In the genomic region with DNA sequence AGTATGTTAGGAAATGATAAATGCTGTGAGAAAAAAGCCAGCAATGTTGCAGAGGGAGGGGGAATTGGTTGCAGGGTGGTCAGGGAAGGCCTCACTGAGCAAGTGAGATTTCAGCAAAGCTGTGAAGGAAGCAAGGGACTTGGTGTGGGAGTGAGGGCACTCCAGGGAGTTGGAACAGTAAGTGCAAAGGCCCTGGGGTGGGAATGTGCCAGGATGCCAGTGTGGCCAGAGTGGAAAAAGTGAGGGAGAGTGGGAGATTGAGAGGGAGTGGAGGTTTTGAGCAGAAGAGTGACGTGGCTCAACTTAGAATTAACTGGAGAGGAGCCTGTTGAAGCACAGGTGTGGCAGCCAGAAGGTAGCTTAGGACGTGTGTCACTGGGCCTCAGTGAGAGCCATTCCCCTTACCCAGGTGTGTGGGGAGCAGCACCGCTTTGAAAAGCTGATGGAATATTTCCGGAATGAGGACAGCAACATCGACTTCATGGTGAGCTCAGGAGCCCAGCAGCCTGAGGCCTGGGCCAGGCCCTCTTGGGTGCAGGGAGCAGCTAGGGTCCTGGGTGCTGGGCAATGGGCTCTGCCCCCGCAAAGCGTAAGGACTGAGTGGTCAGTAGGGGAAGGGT, we compare ENCODE assay signal across 23 cellular contexts. TPM values are rescaled to one million over a fixed set of nuclear protein-coding genes. Genes with fewer than 3 reads are reported as not detected.
A peak's percentile ranks its signal among the peaks of the same experiment; 100 is the strongest.
DNase-seq lines count a peak whose midpoint lies in the region; ATAC-seq and TF ChIP-seq lines count a peak whose summit lies in the region.
"Had no signal": no experiment of that assay in that cellular context is flagged by ENCODE, and none has a peak within 500 bp of the region (broad histone marks: within the 10 kb centered on the region; RNA-seq: fewer than 3 reads in every experiment).

No MANE protein-coding gene starts in this region.

- no peak for TF ChIP-seq CTCF in activated CD8-positive, alpha-beta T cell treated with anti-CD3 and anti-CD28 coated beads for 36 hours (IDR thresholded peaks at IDR 0.05)
- TF ChIP-seq CTCF in endothelial cell (IDR thresholded peaks at IDR 0.05; ENCODE audit: unreplicated experiment): no peak

- intact Hi-C loops in activated CD8-positive, alpha-beta T cell treated with anti-CD3 and anti-CD28 coated beads for 36 hours (cut with micrococcal nuclease): no loop called here

- H3K4me1 Mint-ChIP-seq in activated naive CD4-positive, alpha-beta T cell treated with anti-CD3 and anti-CD28 coated beads, Interleukin-2, amount 10 ng/mL, durations not matched to agents 7 days and 5 days: peaks cover 35% of the 10 kb centered on the region
- H3K4me1 Mint-ChIP-seq in activated CD8-positive, alpha-beta T cell treated with anti-CD3 and anti-CD28 coated beads for 36 hours (ENCODE audit: low read depth): peaks cover 38% of the 10 kb centered on the region
- peaks cover 28% of the 10 kb centered on the region for H3K4me1 Mint-ChIP-seq in endothelial cell (ENCODE audit: unreplicated experiment)
- peaks cover 32 to 61% of the 10 kb centered on the region in 2 donors for H3K4me1 Mint-ChIP-seq in stimulated activated naive B cell treated with anti-CD40 and anti-IgM and Interleukin-4, amounts not matched to agents 10 μg/mL and 1 μg/mL and 100 μg/mL, for 72 hours

- no peak overlapping the region for H3K4me3 Mint-ChIP-seq in activated naive CD4-positive, alpha-beta T cell treated with anti-CD3 and anti-CD28 coated beads, Interleukin-2, amount 10 ng/mL, durations not matched to agents 7 days and 5 days
- H3K4me3 Mint-ChIP-seq in activated CD8-positive, alpha-beta T cell treated with anti-CD3 and anti-CD28 coated beads for 36 hours: no peak overlapping the region
- peak overlapping the region; percentile 0 for H3K4me3 Mint-ChIP-seq in endothelial cell (ENCODE audit: unreplicated experiment)
- H3K4me3 Mint-ChIP-seq in stimulated activated naive B cell treated with anti-CD40 and anti-IgM and Interleukin-4, amounts not matched to agents 10 μg/mL and 1 μg/mL and 100 μg/mL, for 72 hours: no peak overlapping the region

- POLR2A ChIA-PET in activated CD8-positive, alpha-beta T cell treated with anti-CD3 and anti-CD28 coated beads for 36 hours (lab: Charles Lee): interaction anchor here (23.2 kb wide), 1 partner anchor 15 kb away, joined by 399 read pairs; a partner anchor contains a TSS

- no peak for ATAC-seq in activated CD8-positive, alpha-beta T cell treated with anti-CD3 and anti-CD28 coated beads for 36 hours
- ATAC-seq in stimulated activated naive B cell treated with anti-CD40 and anti-IgM and Interleukin-4, amounts not matched to agents 10 μg/mL and 1 μg/mL and 100 μg/mL, for 72 hours (replicated peaks): no peak
- ATAC-seq in GM18498 (IDR thresholded peaks at IDR 0.05; ENCODE audit: unreplicated experiment): no peak
- ATAC-seq: body of pancreas, gastrocnemius medialis, left colon, right cardiac atrium had no signal

- H3K27ac Mint-ChIP-seq in activated naive CD4-positive, alpha-beta T cell treated with anti-CD3 and anti-CD28 coated beads, Interleukin-2, amount 10 ng/mL, durations not matched to agents 7 days and 5 days: peak overlapping the region; percentile 28
- H3K27ac Mint-ChIP-seq in activated CD8-positive, alpha-beta T cell treated with anti-CD3 and anti-CD28 coated beads for 36 hours: peak overlapping the region; percentile 55
- H3K27ac Mint-ChIP-seq in endothelial cell (ENCODE audit: unreplicated experiment): no peak overlapping the region
- H3K27ac Mint-ChIP-seq in stimulated activated naive B cell treated with anti-CD40 and anti-IgM and Interleukin-4, amounts not matched to agents 10 μg/mL and 1 μg/mL and 100 μg/mL, for 72 hours: peak overlapping the region; percentile 86

- H3K36me3 Mint-ChIP-seq in activated naive CD4-positive, alpha-beta T cell treated with anti-CD3 and anti-CD28 coated beads, Interleukin-2, amount 10 ng/mL, durations not matched to agents 7 days and 5 days: peaks cover 65% of the 10 kb centered on the region
- peaks cover 77% of the 10 kb centered on the region for H3K36me3 Mint-ChIP-seq in activated CD8-positive, alpha-beta T cell treated with anti-CD3 and anti-CD28 coated beads for 36 hours (ENCODE audit: low read depth)
- peaks cover 8% of the 10 kb centered on the region for H3K36me3 Mint-ChIP-seq in endothelial cell (ENCODE audit: low read depth, unreplicated experiment)
- H3K36me3 Mint-ChIP-seq in stimulated activated naive B cell treated with anti-CD40 and anti-IgM and Interleukin-4, amounts not matched to agents 10 μg/mL and 1 μg/mL and 100 μg/mL, for 72 hours: peaks cover 67 to 70% of the 10 kb centered on the region in 2 donors

- H3K27me3 Mint-ChIP-seq in activated naive CD4-positive, alpha-beta T cell treated with anti-CD3 and anti-CD28 coated beads, Interleukin-2, amount 10 ng/mL, durations not matched to agents 7 days and 5 days: no peaks in the 10 kb centered on the region
- no peaks in the 10 kb centered on the region for H3K27me3 Mint-ChIP-seq in activated CD8-positive, alpha-beta T cell treated with anti-CD3 and anti-CD28 coated beads for 36 hours
- peaks cover 9% of the 10 kb centered on the region for H3K27me3 Mint-ChIP-seq in endothelial cell (ENCODE audit: unreplicated experiment)
- no peaks in the 10 kb centered on the region for H3K27me3 Mint-ChIP-seq in stimulated activated naive B cell treated with anti-CD40 and anti-IgM and Interleukin-4, amounts not matched to agents 10 μg/mL and 1 μg/mL and 100 μg/mL, for 72 hours

- no peaks in the 10 kb centered on the region for H3K9me3 Mint-ChIP-seq in activated naive CD4-positive, alpha-beta T cell treated with anti-CD3 and anti-CD28 coated beads, Interleukin-2, amount 10 ng/mL, durations not matched to agents 7 days and 5 days
- no peaks in the 10 kb centered on the region for H3K9me3 Mint-ChIP-seq in activated CD8-positive, alpha-beta T cell treated with anti-CD3 and anti-CD28 coated beads for 36 hours
- no peaks in the 10 kb centered on the region for H3K9me3 Mint-ChIP-seq in endothelial cell (ENCODE audit: unreplicated experiment)
- no peaks in the 10 kb centered on the region for H3K9me3 Mint-ChIP-seq in stimulated activated naive B cell treated with anti-CD40 and anti-IgM and Interleukin-4, amounts not matched to agents 10 μg/mL and 1 μg/mL and 100 μg/mL, for 72 hours

- CTCF ChIA-PET in activated naive CD4-positive, alpha-beta T cell treated with anti-CD3 and anti-CD28 coated beads, Interleukin-2, amount 10 ng/mL, durations not matched to agents 7 days and 5 days (lab: Charles Lee): interaction anchor here (1.3 to 3.8 kb wide), 2 partner anchors 19 to 103 kb away, joined by 3 to 21 read pairs; a partner anchor contains a TSS
- CTCF ChIA-PET in activated CD8-positive, alpha-beta T cell treated with anti-CD3 and anti-CD28 coated beads for 36 hours (lab: Charles Lee): interaction anchor here (1.1 to 14.5 kb wide), 4 partner anchors 16 to 142 kb away, joined by 3 to 406 read pairs (median 3); a partner anchor contains a TSS

- DNase-seq in activated naive CD4-positive, alpha-beta T cell treated with anti-CD3 and anti-CD28 coated beads, Interleukin-2, amount 10 ng/mL, durations not matched to agents 7 days and 5 days: no peak
- DNase-seq in activated naive CD4-positive, alpha-beta T cell (lab: John Stamatoyannopoulos, UW): no peak
- DNase-seq in activated CD8-positive, alpha-beta T cell treated with anti-CD3 and anti-CD28 coated beads for 36 hours: no peak
- DNase-seq in endothelial cell (ENCODE audit: low spot score) (no peak), inferior parietal cortex (ENCODE audit: extremely low spot score) (no peak), NCI-H510A (lab: John Stamatoyannopoulos, UW) (no peak)
- DNase-seq in stimulated activated naive B cell treated with anti-CD40 and anti-IgM and Interleukin-4, amounts not matched to agents 10 μg/mL and 1 μg/mL and 100 μg/mL, for 72 hours: no peak
- DNase-seq: activated effector memory CD4-positive, alpha-beta T cell treated with anti-CD3 and anti-CD28 coated beads, Interleukin-2, amount 50 U/mL, for 16 hours; body of pancreas; DND-41; gastrocnemius medialis; GM23248; left colon; midbrain; NCI-H1694 treated with DMSO at 0.1 percent for 48 hours; occipital lobe; right cardiac atrium; SK-N-SH; stomach had no signal

RNA-seq across cellular contexts. Expression of a gene that starts 16.6 kb away (rescaled TPM):
- total RNA-seq in activated CD8-positive, alpha-beta T cell treated with anti-CD3 and anti-CD28 coated beads for 36 hours: 100 to 1,000 TPM; 285 to 298 TPM
- 103 TPM for total RNA-seq in endothelial cell (ENCODE audit: unreplicated experiment)

RNA-seq across cellular contexts. Expression of a gene that starts 23.6 kb away (rescaled TPM):
- total RNA-seq in activated CD8-positive, alpha-beta T cell treated with anti-CD3 and anti-CD28 coated beads for 36 hours: under 1 TPM; 0.27 to 0.63 TPM
- total RNA-seq in endothelial cell (ENCODE audit: unreplicated experiment): not detected
- total RNA-seq: epithelial cell of proximal tubule, gastrocnemius medialis, GM23248, left colon, M059J, occipital lobe, right cardiac atrium, stomach, urinary bladder had no signal
